In genomic region chr2:128315829-128316776, GRCh38 we compare ENCODE assay signal across 1 cellular context.
TF ChIP-seq lines count a peak whose summit lies in the region.

No MANE protein-coding gene starts in this region.

TF ChIP-seq in SK-N-SH, 30 proteins besides CTCF, POLR2A, EP300 and RAD21 (continued from another document):
- TF ChIP-seq NFIC (IDR thresholded peaks at IDR 0.05; ENCODE audit: borderline replicate concordance) (no peak), IRF3 (IDR thresholded peaks at IDR 0.05; ENCODE audit: low read depth, low read length) (no peak), RCOR1 (IDR thresholded peaks at IDR 0.05; ENCODE audit: low read length) (no peak), EZH2phosphoT487 (IDR thresholded peaks at IDR 0.05; ENCODE audit: borderline replicate concordance, low read depth) (no peak), GATA2 (CRISPR knock-in tag; IDR thresholded peaks at IDR 0.05) (no peak), REST (IDR thresholded peaks at IDR 0.05; ENCODE audit: low read depth, low read length) (no peak), JUND (IDR thresholded peaks at IDR 0.05) (no peak), FOSL2 (IDR thresholded peaks at IDR 0.05; ENCODE audit: borderline replicate concordance, low read depth) (no peak), YY1 (IDR thresholded peaks at IDR 0.05; ENCODE audit: low read depth) (no peak), NRF1 (IDR thresholded peaks at IDR 0.05; ENCODE audit: low read depth, low read length) (no peak)
